ENCODE assay signal across 16 cellular contexts in the genomic region with DNA sequence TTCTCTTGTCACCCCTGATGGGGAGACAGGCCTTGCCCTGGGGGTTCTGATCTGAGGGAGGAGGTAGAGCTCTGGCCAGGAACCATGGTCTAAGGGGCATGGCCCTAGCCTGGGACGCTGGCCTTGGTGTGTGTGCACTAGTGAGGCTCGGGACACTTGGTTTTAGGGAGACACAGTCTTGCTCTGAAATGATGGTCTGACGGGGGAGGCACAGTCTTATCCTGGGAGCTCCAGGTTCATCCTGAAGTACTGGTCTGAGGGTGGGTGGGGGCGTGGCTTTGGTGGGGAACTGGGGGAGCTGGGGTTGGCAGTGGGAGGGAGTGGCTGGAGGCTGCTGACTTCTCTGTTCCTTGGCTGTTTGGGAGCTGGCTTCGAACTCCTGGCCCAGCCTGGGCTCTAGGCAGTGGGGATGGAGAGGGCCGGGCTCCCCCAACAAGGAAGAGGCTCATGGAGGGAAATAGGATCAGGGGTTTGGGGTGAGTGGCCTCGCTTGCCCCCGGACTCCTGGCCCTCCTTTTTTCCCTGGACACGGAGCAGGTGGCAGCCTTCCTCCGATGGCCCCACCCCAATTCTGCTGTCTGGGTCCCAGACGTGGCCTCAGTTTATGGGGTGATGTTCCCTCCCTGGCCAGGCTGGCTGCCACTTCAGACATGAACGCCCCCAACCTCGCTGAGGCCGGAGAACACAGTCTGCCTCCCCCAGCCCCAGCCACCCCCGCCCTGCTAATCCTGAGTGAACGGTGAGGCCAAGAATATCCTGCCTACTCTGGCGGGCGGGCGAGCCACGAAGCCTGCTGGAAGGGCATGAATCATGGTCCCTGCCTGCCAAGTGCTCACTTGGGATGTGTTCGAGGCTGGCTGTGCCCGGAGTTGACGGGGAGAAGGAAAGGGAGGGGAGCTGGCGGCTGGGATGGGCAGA. TPM values are rescaled to one million over a fixed set of nuclear protein-coding genes. Genes with fewer than 3 reads are reported as not detected.
A peak's percentile ranks its signal among the peaks of the same experiment; 100 is the strongest.
DNase-seq lines count a peak whose midpoint lies in the region; ATAC-seq and TF ChIP-seq lines count a peak whose summit lies in the region.
"Had no signal": no experiment of that assay in that cellular context is flagged by ENCODE, and none has a peak within 500 bp of the region (broad histone marks: within the 10 kb centered on the region; RNA-seq: fewer than 3 reads in every experiment).

No MANE protein-coding gene starts in this region.

- H3K27me3 ChIP-seq in WERI-Rb-1 (ENCODE audit: insufficient read depth, low read depth, severe bottlenecking) (no peaks in the 10 kb centered on the region), thoracic aorta (replicated peaks; ENCODE audit: insufficient read depth) (no peaks in the 10 kb centered on the region)
- H3K27me3 ChIP-seq: gastroesophageal sphincter, vagina had no signal

- ATAC-seq in thoracic aorta (ENCODE audit: insufficient number of reproducible peaks, low FRiP score, low read depth) (peak; percentile 52), HG02885 (IDR thresholded peaks at IDR 0.05; ENCODE audit: poor library complexity, unreplicated experiment) (no peak)
- ATAC-seq: gastroesophageal sphincter had no signal

- H3K27ac ChIP-seq in WERI-Rb-1 (no peak overlapping the region), thoracic aorta (peak overlapping the region; percentile 86 to 92)
- H3K27ac ChIP-seq: gastroesophageal sphincter, vagina had no signal

- H3K4me3 ChIP-seq in WERI-Rb-1 (ENCODE audit: low read depth, low read length): no peak overlapping the region
- H3K4me3 ChIP-seq in thoracic aorta: no peak overlapping the region
- H3K4me3 ChIP-seq: gastroesophageal sphincter, vagina had no signal

- peaks cover 16 to 46% of the 10 kb centered on the region in 2 donors for H3K4me1 ChIP-seq in thoracic aorta (ENCODE audit: control insufficient read depth in 1 of 2, low read depth in 2 of 2)

- H3K36me3 ChIP-seq in WERI-Rb-1 (no peaks in the 10 kb centered on the region), thoracic aorta (no peaks in the 10 kb centered on the region)
- H3K36me3 ChIP-seq: gastroesophageal sphincter, vagina had no signal

- peak; percentile 48 for DNase-seq in activated effector memory CD4-positive, alpha-beta T cell treated with anti-CD3 and anti-CD28 coated beads, Interleukin-2, amount 50 U/mL, for 16 hours
- no peak for DNase-seq in activated effector memory CD4-positive, alpha-beta T cell treated with Interleukin-2 at 50 U/mL for 16 hours
- peak; percentile 24 for DNase-seq in WERI-Rb-1
- DNase-seq in kidney tubule cell (ENCODE audit: low spot score): peak; percentile 17
- DNase-seq in thoracic aorta (ENCODE audit: low spot score): peak; percentile 73
- no peak for DNase-seq in HuH-7.5 (ENCODE audit: low spot score)
- DNase-seq in CD1c-positive myeloid dendritic cell (ENCODE audit: extremely low spot score): no peak
- DNase-seq: activated CD4-positive, alpha-beta memory T cell treated with anti-CD3 and anti-CD28 coated beads, Interleukin-2, amount 10 ng/mL, durations not matched to agents 7 days and 5 days; activated naive CD4-positive, alpha-beta T cell treated with anti-CD3 and anti-CD28 coated beads, Interleukin-2, amount 50 U/mL, for 16 hours; KG1; T-helper 2 cell had no signal

- TF ChIP-seq CTCF in WERI-Rb-1 (IDR thresholded peaks at IDR 0.05; ENCODE audit: low read depth, low read length) (no peak), thoracic aorta (IDR thresholded peaks at IDR 0.05) (no peak)

- no peaks in the 10 kb centered on the region for H3K9me3 ChIP-seq in WERI-Rb-1 (ENCODE audit: severe bottlenecking)
- no peaks in the 10 kb centered on the region for H3K9me3 ChIP-seq in thoracic aorta
- H3K9me3 ChIP-seq: gastroesophageal sphincter, vagina had no signal

RNA-seq across cellular contexts. Expression of a gene that starts 43.5 kb away (rescaled TPM):
- total RNA-seq in thoracic aorta: not detected
- total RNA-seq: activated CD4-positive, alpha-beta memory T cell treated with anti-CD3 and anti-CD28 coated beads, Interleukin-2, amount 10 ng/mL, durations not matched to agents 7 days and 5 days; gastroesophageal sphincter; neural crest cell; OCI-LY7; vagina had no signal

Comparison
In these comparisons a context has a peak if more than half of its experiments do, and no peak if none do; other contexts are left out.
1. DNase-seq: peak in activated effector memory CD4-positive, alpha-beta T cell treated with anti-CD3 and anti-CD28 coated beads, Interleukin-2, amount 50 U/mL, for 16 hours (single experiment), WERI-Rb-1 (single experiment), kidney tubule cell (single experiment) and thoracic aorta (single experiment); none in activated effector memory CD4-positive, alpha-beta T cell treated with Interleukin-2 at 50 U/mL for 16 hours (single experiment), HuH-7.5 (single experiment) and CD1c-positive myeloid dendritic cell (single experiment).